ENCODE assay signal across 10 cellular contexts in the genomic region with DNA sequence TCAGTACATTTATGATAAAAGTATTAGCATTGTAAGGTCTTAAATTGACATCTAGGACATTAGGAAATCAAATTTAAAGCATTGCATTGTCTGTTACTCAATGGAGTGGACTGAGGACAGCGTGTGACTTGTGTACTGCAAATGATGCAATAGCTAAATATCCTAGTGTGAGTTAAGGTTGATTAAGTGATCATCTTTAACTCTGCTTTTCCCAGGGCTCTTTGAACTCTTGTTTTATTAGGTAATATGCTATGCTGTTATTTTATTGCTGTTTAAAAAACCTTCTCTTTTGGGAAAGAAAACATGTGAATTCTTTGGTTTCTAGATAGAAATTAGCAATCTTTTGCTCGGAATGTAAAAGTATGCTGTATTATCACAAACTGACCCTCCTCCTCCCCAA. TPM values are rescaled to one million over a fixed set of nuclear protein-coding genes. Genes with fewer than 3 reads are reported as not detected.
DNase-seq lines count a peak whose midpoint lies in the region; ATAC-seq and TF ChIP-seq lines count a peak whose summit lies in the region.
"Had no signal": no experiment of that assay in that cellular context is flagged by ENCODE, and none has a peak within 500 bp of the region (broad histone marks: within the 10 kb centered on the region; RNA-seq: fewer than 3 reads in every experiment).

No MANE protein-coding gene starts in this region.

- DNase-seq in LHCN-M2 (ENCODE audit: low read depth) (peak; percentile 22), brain microvascular endothelial cell (no peak), hepatocyte (ENCODE audit: low spot score) (no peak), smooth muscle cell (lab: John Stamatoyannopoulos, UW; ENCODE audit: unreplicated experiment) (no peak), OCI-M2 (lab: John Stamatoyannopoulos, UW; ENCODE audit: unreplicated experiment) (no peak), NCI-H510A treated with DMSO at 0.1 percent for 48 hours (lab: John Stamatoyannopoulos, UW) (no peak)
- DNase-seq in effector memory CD4-positive, alpha-beta T cell: no peak
- DNase-seq: activated CD8-positive, alpha-beta T cell treated with anti-CD3 and anti-CD28 coated beads for 36 hours; stimulated activated CD4-positive, alpha-beta T cell treated with anti-CD3 and anti-CD28 coated beads, Interleukin-1b, Interleukin-23, amount 100 ng/mL, for 48 hours had no signal

- H3K79me2 ChIP-seq in hepatocyte (peaks cover 61% of the 10 kb centered on the region), smooth muscle cell (ENCODE audit: low read depth) (no peaks in the 10 kb centered on the region)

- peak overlapping the region; percentile 26 for H3K4me2 ChIP-seq in hepatocyte
- peak overlapping the region; percentile 69 for H3K4me2 ChIP-seq in smooth muscle cell

- no peak for ATAC-seq in HG03108 (IDR thresholded peaks at IDR 0.05; ENCODE audit: unreplicated experiment)
- ATAC-seq: activated CD8-positive, alpha-beta T cell treated with anti-CD3 and anti-CD28 coated beads for 36 hours had no signal

- TF ChIP-seq CTCF in brain microvascular endothelial cell (IDR thresholded peaks at IDR 0.05; ENCODE audit: low read depth, low read length, missing control alignments) (no peak), hepatocyte (IDR thresholded peaks at IDR 0.05; ENCODE audit: poor library complexity) (no peak), smooth muscle cell (IDR thresholded peaks at IDR 0.05; ENCODE audit: borderline replicate concordance, insufficient read depth, poor library complexity, severe bottlenecking) (no peak)

- H3K36me3 ChIP-seq in brain microvascular endothelial cell (replicated peaks) (no peaks in the 10 kb centered on the region), hepatocyte (replicated peaks; ENCODE audit: insufficient read depth, low read depth) (no peaks in the 10 kb centered on the region), smooth muscle cell (ENCODE audit: low read depth) (no peaks in the 10 kb centered on the region)
- H3K36me3 ChIP-seq in effector memory CD4-positive, alpha-beta T cell (ENCODE audit: control insufficient read depth, insufficient read depth, low read length): no peaks in the 10 kb centered on the region

- H3K9me2 ChIP-seq in hepatocyte (replicated peaks; ENCODE audit: insufficient read depth): no peaks in the 10 kb centered on the region

- no peak overlapping the region for H2AFZ ChIP-seq in hepatocyte
- H2AFZ ChIP-seq in smooth muscle cell (ENCODE audit: low read depth): no peak overlapping the region

- H3K27me3 ChIP-seq in brain microvascular endothelial cell (replicated peaks) (no peaks in the 10 kb centered on the region), hepatocyte (no peaks in the 10 kb centered on the region), smooth muscle cell (ENCODE audit: low read depth) (no peaks in the 10 kb centered on the region)
- H3K27me3 ChIP-seq in effector memory CD4-positive, alpha-beta T cell (replicated peaks; ENCODE audit: control insufficient read depth, insufficient read depth, low read length, poor library complexity, severe bottlenecking): no peaks in the 10 kb centered on the region

- in situ Hi-C loops in brain microvascular endothelial cell (cut with HindIII; ENCODE audit: low pct_ligation_motif_present, low sequenced_read_pairs): no loop called here

- 46% methylated on average over 2 of the region's 2 CpGs for WGBS in hepatocyte (ENCODE audit: low lambda C conversion rate, missing lambda C conversion rate)
- 34% methylated on average over 2 of the region's 2 CpGs for WGBS in smooth muscle cell (ENCODE audit: low lambda C conversion rate)

- H3F3A ChIP-seq in smooth muscle cell (ENCODE audit: low read depth): peaks cover 3% of the 10 kb centered on the region

- no peak overlapping the region for H3K9ac ChIP-seq in smooth muscle cell (ENCODE audit: low read depth)

- H3K4me1 ChIP-seq in hepatocyte (ENCODE audit: insufficient read depth) (peaks cover 47% of the 10 kb centered on the region), smooth muscle cell (ENCODE audit: low read depth) (no peaks in the 10 kb centered on the region)
- no peaks in the 10 kb centered on the region for H3K4me1 ChIP-seq in effector memory CD4-positive, alpha-beta T cell (ENCODE audit: control insufficient read depth, insufficient read depth, low read length, poor library complexity, severe bottlenecking)

- H3K27ac ChIP-seq in brain microvascular endothelial cell (peak overlapping the region; percentile 3), hepatocyte (peak overlapping the region; percentile 0), smooth muscle cell (ENCODE audit: low read depth) (no peak overlapping the region)
- no peak overlapping the region for H3K27ac ChIP-seq in effector memory CD4-positive, alpha-beta T cell (ENCODE audit: insufficient read depth, low read length, poor library complexity, severe bottlenecking)

- H3K9me3 ChIP-seq in hepatocyte (ENCODE audit: low read depth): no peaks in the 10 kb centered on the region
- H3K9me3 ChIP-seq in smooth muscle cell (replicated peaks; ENCODE audit: low read depth): no peaks in the 10 kb centered on the region
- no peaks in the 10 kb centered on the region for H3K9me3 ChIP-seq in effector memory CD4-positive, alpha-beta T cell (ENCODE audit: control insufficient read depth, low read length)

- H3K4me3 ChIP-seq in brain microvascular endothelial cell (ENCODE audit: low read depth, low read length) (no peak overlapping the region), hepatocyte (no peak overlapping the region), smooth muscle cell (peak overlapping the region; percentile 9)
- no peak overlapping the region for H3K4me3 ChIP-seq in effector memory CD4-positive, alpha-beta T cell (ENCODE audit: insufficient read depth, low read depth, low read length, poor library complexity, severe bottlenecking)

- H4K20me1 ChIP-seq in hepatocyte (ENCODE audit: insufficient read depth, poor library complexity, severe bottlenecking): no peaks in the 10 kb centered on the region
- H4K20me1 ChIP-seq in smooth muscle cell (ENCODE audit: low read depth): no peaks in the 10 kb centered on the region

RNA-seq across cellular contexts. Expression of a gene that starts 38.6 kb away (rescaled TPM):
- total RNA-seq in LHCN-M2 (2014; rRNA removed): 2.2 and 4.6 TPM in 2 replicates
- 0.69 TPM for polyA plus RNA-seq in LHCN-M2 (2012)
- total RNA-seq in hepatocyte: 15.1 and 18.1 TPM in 2 replicates
- 12.6 and 18.2 TPM in 2 replicates for polyA plus RNA-seq in hepatocyte
- total RNA-seq in smooth muscle cell: 5.4 and 6.2 TPM in 2 replicates
- polyA plus RNA-seq in smooth muscle cell: 5.0 and 7.6 TPM in 2 replicates

Comparison
In these comparisons a context has a peak if more than half of its experiments do, and no peak if none do; other contexts are left out.
1. H3K27ac ChIP-seq: peak in brain microvascular endothelial cell (single experiment) and hepatocyte (single experiment); none in smooth muscle cell (single experiment) and effector memory CD4-positive, alpha-beta T cell (single experiment).